ENCODE assay signal across 1 cellular context in the genomic region with DNA sequence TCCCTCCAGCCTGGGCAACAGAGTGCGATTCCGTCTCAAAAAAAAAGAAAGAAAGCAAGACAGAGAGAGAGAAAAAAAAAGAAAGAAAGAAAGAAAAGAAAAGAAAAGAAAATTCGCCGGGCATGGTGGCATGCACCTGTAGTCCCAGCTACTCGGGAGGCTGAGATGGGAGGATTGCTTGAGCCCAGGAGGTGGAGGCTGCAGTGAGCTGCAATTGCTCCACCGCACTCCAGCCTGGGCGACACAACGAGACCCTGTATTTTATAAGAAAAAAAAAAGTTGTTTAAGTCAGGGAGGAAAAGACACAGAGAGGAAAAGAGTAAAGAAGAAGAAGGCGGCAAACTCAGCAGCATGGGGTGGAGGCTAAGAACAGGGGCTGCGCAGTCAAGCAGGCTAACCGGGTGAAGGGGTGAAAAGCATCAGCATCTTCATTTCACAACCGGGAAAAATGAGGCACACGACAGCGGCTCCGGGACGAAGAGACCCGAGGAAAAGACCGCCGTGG.
A peak's percentile ranks its signal among the peaks of the same experiment; 100 is the strongest.
TF ChIP-seq lines count a peak whose summit lies in the region.

No MANE protein-coding gene starts in this region.

TF ChIP-seq in GM12878, 131 proteins besides CTCF, POLR2A, EP300 and RAD21:
- TF ChIP-seq, protein P1, sequence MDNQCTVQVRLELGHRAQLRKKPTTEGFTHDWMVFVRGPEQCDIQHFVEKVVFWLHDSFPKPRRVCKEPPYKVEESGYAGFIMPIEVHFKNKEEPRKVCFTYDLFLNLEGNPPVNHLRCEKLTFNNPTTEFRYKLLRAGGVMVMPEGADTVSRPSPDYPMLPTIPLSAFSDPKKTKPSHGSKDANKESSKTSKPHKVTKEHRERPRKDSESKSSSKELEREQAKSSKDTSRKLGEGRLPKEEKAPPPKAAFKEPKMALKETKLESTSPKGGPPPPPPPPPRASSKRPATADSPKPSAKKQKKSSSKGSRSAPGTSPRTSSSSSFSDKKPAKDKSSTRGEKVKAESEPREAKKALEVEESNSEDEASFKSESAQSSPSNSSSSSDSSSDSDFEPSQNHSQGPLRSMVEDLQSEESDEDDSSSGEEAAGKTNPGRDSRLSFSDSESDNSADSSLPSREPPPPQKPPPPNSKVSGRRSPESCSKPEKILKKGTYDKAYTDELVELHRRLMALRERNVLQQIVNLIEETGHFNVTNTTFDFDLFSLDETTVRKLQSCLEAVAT (IDR thresholded peaks at IDR 0.05) = peak; percentile 49; the same call in 1 of the 2 replicates
- peak; percentile 52; the same call in 1 of the 2 replicates for TF ChIP-seq NBN (IDR thresholded peaks at IDR 0.05)
- TF ChIP-seq, protein P2, sequence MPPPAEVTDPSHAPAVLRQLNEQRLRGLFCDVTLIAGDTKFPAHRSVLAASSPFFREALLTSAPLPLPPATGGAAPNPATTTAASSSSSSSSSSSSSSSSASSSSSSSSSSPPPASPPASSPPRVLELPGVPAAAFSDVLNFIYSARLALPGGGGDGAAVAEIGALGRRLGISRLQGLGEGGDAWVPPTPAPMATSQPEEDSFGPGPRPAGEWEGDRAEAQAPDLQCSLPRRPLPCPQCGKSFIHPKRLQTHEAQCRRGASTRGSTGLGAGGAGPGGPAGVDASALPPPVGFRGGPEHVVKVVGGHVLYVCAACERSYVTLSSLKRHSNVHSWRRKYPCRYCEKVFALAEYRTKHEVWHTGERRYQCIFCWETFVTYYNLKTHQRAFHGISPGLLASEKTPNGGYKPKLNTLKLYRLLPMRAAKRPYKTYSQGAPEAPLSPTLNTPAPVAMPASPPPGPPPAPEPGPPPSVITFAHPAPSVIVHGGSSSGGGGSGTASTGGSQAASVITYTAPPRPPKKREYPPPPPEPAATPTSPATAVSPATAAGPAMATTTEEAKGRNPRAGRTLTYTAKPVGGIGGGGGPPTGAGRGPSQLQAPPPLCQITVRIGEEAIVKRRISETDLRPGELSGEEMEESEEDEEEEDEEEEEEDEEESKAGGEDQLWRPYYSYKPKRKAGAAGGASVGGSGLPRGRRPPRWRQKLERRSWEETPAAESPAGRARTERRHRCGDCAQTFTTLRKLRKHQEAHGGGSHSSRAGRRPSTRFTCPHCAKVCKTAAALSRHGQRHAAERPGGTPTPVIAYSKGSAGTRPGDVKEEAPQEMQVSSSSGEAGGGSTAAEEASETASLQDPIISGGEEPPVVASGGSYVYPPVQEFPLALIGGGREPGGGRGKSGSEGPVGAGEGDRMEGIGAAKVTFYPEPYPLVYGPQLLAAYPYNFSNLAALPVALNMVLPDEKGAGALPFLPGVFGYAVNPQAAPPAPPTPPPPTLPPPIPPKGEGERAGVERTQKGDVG (CRISPR knock-in tag; IDR thresholded peaks at IDR 0.05) = no peak
- TF ChIP-seq EGR1 (IDR thresholded peaks at IDR 0.05; ENCODE audit: borderline replicate concordance in 1 of 2, low read depth in 2 of 2, low read length in 2 of 2) = no peak
